18 cellular contexts compared by ENCODE assay signal in genomic region chr18:41396861-41397260, GRCh38.
"Had no signal": no experiment of that assay in that cellular context is flagged by ENCODE, and none has a peak within 500 bp of the region (broad histone marks: within the 10 kb centered on the region; RNA-seq: fewer than 3 reads in every experiment).

No MANE protein-coding gene starts in this region.

- H3K4me3 Mint-ChIP-seq: naive thymus-derived CD8-positive, alpha-beta T cell; stimulated activated memory B cell treated with anti-CD40 and anti-IgM and Interleukin-4, amounts not matched to agents 10 μg/mL and 1 μg/mL and 100 μg/mL, for 72 hours; stimulated activated naive CD8-positive, alpha-beta T cell treated with anti-CD3 and anti-CD28 coated beads, Interleukin-15, Interleukin-2, amounts not matched to agents 100 ng/mL and 50 ng/mL, for 24 hours had no signal

- H3K4me3 ChIP-seq: esophagus squamous epithelium, mucosa of descending colon, psoas muscle, spleen, tibial artery, upper lobe of right lung, vagina had no signal

- H3K27ac Mint-ChIP-seq: naive thymus-derived CD8-positive, alpha-beta T cell; stimulated activated memory B cell treated with anti-CD40 and anti-IgM and Interleukin-4, amounts not matched to agents 10 μg/mL and 1 μg/mL and 100 μg/mL, for 72 hours; stimulated activated naive CD8-positive, alpha-beta T cell treated with anti-CD3 and anti-CD28 coated beads, Interleukin-15, Interleukin-2, amounts not matched to agents 100 ng/mL and 50 ng/mL, for 24 hours had no signal

- DNase-seq: effector memory CD4-positive, alpha-beta T cell; esophagus squamous epithelium; foreskin fibroblast; kidney glomerular epithelial cell; mucosa of descending colon; naive thymus-derived CD8-positive, alpha-beta T cell; psoas muscle; spleen; stimulated activated CD4-positive, alpha-beta T cell treated with anti-CD3 and anti-CD28 coated beads, Interleukin-15, amount 100 ng/mL, for 24 hours; stimulated activated CD4-positive, alpha-beta T cell treated with anti-CD3 and anti-CD28 coated beads, Interleukin-1b, Interleukin-23, amount 100 ng/mL, for 48 hours; stimulated activated CD4-positive, alpha-beta T cell treated with anti-CD3 and anti-CD28 coated beads, Interleukin-4, amount 100 ng/mL, for 24 hours; tibial artery; upper lobe of right lung had no signal

- H3K36me3 Mint-ChIP-seq: naive thymus-derived CD8-positive, alpha-beta T cell; stimulated activated memory B cell treated with anti-CD40 and anti-IgM and Interleukin-4, amounts not matched to agents 10 μg/mL and 1 μg/mL and 100 μg/mL, for 72 hours had no signal

- H3K9me3 ChIP-seq: esophagus squamous epithelium, mucosa of descending colon, neutrophil, psoas muscle, spleen, tibial artery, upper lobe of right lung, vagina had no signal

- H3K36me3 ChIP-seq: esophagus squamous epithelium, neutrophil, spleen, tibial artery, upper lobe of right lung, vagina had no signal

- H3K27me3 ChIP-seq: esophagus squamous epithelium, neutrophil, spleen, tibial artery, upper lobe of right lung, vagina had no signal

- H3K4me1 ChIP-seq: psoas muscle, spleen, upper lobe of right lung, vagina had no signal

- H3K4me1 Mint-ChIP-seq: naive thymus-derived CD8-positive, alpha-beta T cell had no signal

- H3K27ac ChIP-seq: esophagus squamous epithelium, neutrophil, psoas muscle, spleen, tibial artery, upper lobe of right lung, vagina had no signal

- H3K27me3 Mint-ChIP-seq: naive thymus-derived CD8-positive, alpha-beta T cell; stimulated activated memory B cell treated with anti-CD40 and anti-IgM and Interleukin-4, amounts not matched to agents 10 μg/mL and 1 μg/mL and 100 μg/mL, for 72 hours; stimulated activated naive CD8-positive, alpha-beta T cell treated with anti-CD3 and anti-CD28 coated beads, Interleukin-15, Interleukin-2, amounts not matched to agents 100 ng/mL and 50 ng/mL, for 24 hours had no signal

- ATAC-seq: naive thymus-derived CD8-positive, alpha-beta T cell; psoas muscle; sciatic nerve; stimulated activated memory B cell treated with anti-CD40 and anti-IgM and Interleukin-4, amounts not matched to agents 10 μg/mL and 1 μg/mL and 100 μg/mL, for 72 hours; upper lobe of right lung had no signal
